ENCODE assay signal across 8 cellular contexts in genomic region chr13:49936943-49937273, GRCh38. TPM values are rescaled to one million over a fixed set of nuclear protein-coding genes. Genes with fewer than 3 reads are reported as not detected.
A peak's percentile ranks its signal among the peaks of the same experiment; 100 is the strongest.
DNase-seq lines count a peak whose midpoint lies in the region; ATAC-seq, FAIRE-seq and TF ChIP-seq lines count a peak whose summit lies in the region.

No MANE protein-coding gene starts in this region.

- POLR2A ChIA-PET in K562 (lab: Yijun Ruan, JAX), result interaction anchor here (0.6 to 0.9 kb wide), 3 partner anchors 15 to 631 kb away, joined by 3 to 4 read pairs (median 3); no protein-coding TSS in a partner anchor

- no peak for TF ChIP-seq EP300 in K562 (IDR thresholded peaks at IDR 0.05; ENCODE audit: low read length)
- no peak for TF ChIP-seq EP300 in upper lobe of left lung (IDR thresholded peaks at IDR 0.05)

- TF ChIP-seq CTCF in K562 (IDR thresholded peaks at IDR 0.05 in 2 of 3, conservative IDR thresholded peaks at IDR 0.05 in 1 of 3; ENCODE audit: insufficient read depth in 2 of 3, low read depth in 1 of 3, low read length in 3 of 3) (no peak), right lobe of liver (IDR thresholded peaks at IDR 0.05) (no peak), upper lobe of left lung (IDR thresholded peaks at IDR 0.05) (no peak)

- H3K36me3 ChIP-seq in K562 (ENCODE audit: control insufficient read depth, insufficient read depth, low read length), result no peaks in the 10 kb centered on the region
- H3K36me3 ChIP-seq in right lobe of liver, result no peaks in the 10 kb centered on the region
- no peaks in the 10 kb centered on the region for H3K36me3 ChIP-seq in upper lobe of left lung

- peaks cover 2 to 9% of the 10 kb centered on the region in 2 experiments; a peak in 3 of 5 replicates for H3K4me1 ChIP-seq in K562 (replicated peaks in 1 of 2; ENCODE audit: control insufficient read depth in 2 of 2, insufficient read depth in 2 of 2, low read length in 2 of 2)
- peaks cover 0 to 40% (median 6%) of the 10 kb centered on the region in 4 donors for H3K4me1 ChIP-seq in right lobe of liver
- H3K4me1 ChIP-seq in upper lobe of left lung, result peaks cover 26 to 31% (median 27%) of the 10 kb centered on the region in 4 donors

- CTCF ChIA-PET in K562 (lab: Yijun Ruan, JAX; ENCODE audit: low intra/inter-chr PET ratio), result no interaction called here

- peak in 1 of 4 experiments; percentile 21 for DNase-seq in K562 (ENCODE audit: extremely low read depth in 1 of 4, low spot score in 3 of 4)
- no peak for DNase-seq in right lobe of liver
- DNase-seq in upper lobe of left lung, result peak; percentile 35 to 85
- DNase-seq in mucosa of gallbladder (ENCODE audit: low spot score), result no peak

- H4K20me1 ChIP-seq in K562 (replicated peaks; ENCODE audit: control insufficient read depth, insufficient read depth, low read length), result no peaks in the 10 kb centered on the region

- no peak for TF ChIP-seq POLR2A in K562 (conservative IDR thresholded peaks at IDR 0.05)
- TF ChIP-seq POLR2A in right lobe of liver (IDR thresholded peaks at IDR 0.05), result no peak
- no peak for TF ChIP-seq POLR2A in upper lobe of left lung (IDR thresholded peaks at IDR 0.05)

- peak overlapping the region; percentile 95 for H2AFZ ChIP-seq in K562 (ENCODE audit: low read depth, low read length)

- H3K27me3 ChIP-seq in K562 (ENCODE audit: control insufficient read depth in 2 of 2, insufficient read depth in 2 of 2, low read length in 2 of 2) (no peaks in the 10 kb centered on the region), right lobe of liver (no peaks in the 10 kb centered on the region), upper lobe of left lung (no peaks in the 10 kb centered on the region)

- WGBS in K562 (ENCODE audit: insufficient coverage, low coverage, missing lambda C conversion rate), result 7% methylated on average over 15 of the region's 24 CpGs
- 0% methylated on average over 1 of the region's 24 CpGs for WGBS in right lobe of liver (ENCODE audit: insufficient coverage, low coverage, low lambda C conversion rate, missing lambda C conversion rate)
- WGBS in upper lobe of left lung, 2 donors, result 1 to 3% methylated on average over 7 to 24 of the region's 24 CpGs

- TSS peak; percentile 76 for BruUV-seq in K562 (replicated peaks; lab: Mats Ljungman, UMichigan)

- peak overlapping the region; percentile 53 to 80; a peak in 3 of 4 replicates for H3K9ac ChIP-seq in K562 (ENCODE audit: insufficient read depth in 1 of 2, low read depth in 2 of 2, low read length in 2 of 2)

- FAIRE-seq in K562 (lab: Jason Lieb, UNC), result no peak

- H3K9me3 ChIP-seq in K562 (replicated peaks; ENCODE audit: control insufficient read depth, insufficient read depth, low read depth, low read length) (no peaks in the 10 kb centered on the region), right lobe of liver (no peaks in the 10 kb centered on the region), upper lobe of left lung (no peaks in the 10 kb centered on the region)

- intact Hi-C loops in K562 (cut with micrococcal nuclease) (no loop called here), right lobe of liver (cut with DNase I) (no loop called here)

- H3K27ac ChIP-seq in K562 (ENCODE audit: extremely low read depth, low read depth, low read length), result no peak overlapping the region; the same call in 2 of the 3 replicates
- H3K27ac ChIP-seq in right lobe of liver, result peak overlapping the region; percentile 33 to 63 (median 39)
- H3K27ac ChIP-seq in upper lobe of left lung, result peak overlapping the region; percentile 81 to 94 (median 93)

- H3K79me2 ChIP-seq in K562 (ENCODE audit: control insufficient read depth, insufficient read depth, low read length), result peaks cover 23% of the 10 kb centered on the region

- ATAC-seq in HG03520 (IDR thresholded peaks at IDR 0.05; ENCODE audit: unreplicated experiment), result peak; percentile 15
- peak; percentile 8 for ATAC-seq in K562
- peak in 1 of 4 donors; percentile 1 for ATAC-seq in right lobe of liver
- no peak for ATAC-seq in upper lobe of left lung (ENCODE audit: low FRiP score in 2 of 2)
- no peak for ATAC-seq in GM21825 (IDR thresholded peaks at IDR 0.05; ENCODE audit: unreplicated experiment)
- ATAC-seq in HG03378 (IDR thresholded peaks at IDR 0.05; ENCODE audit: unreplicated experiment), result no peak

- TF ChIP-seq RAD21 in K562 (CRISPR knock-in tag; conservative IDR thresholded peaks at IDR 0.05 in 1 of 2, IDR thresholded peaks at IDR 0.05 in 1 of 2), result no peak

- H3K4me3 ChIP-seq in GM08714 (ENCODE audit: low read length), result peak overlapping the region; percentile 88; the same call in 1 of the 2 replicates
- peak overlapping the region; percentile 90 for H3K4me3 ChIP-seq in K562
- peak overlapping the region; percentile 71 to 76 (median 74) for H3K4me3 ChIP-seq in right lobe of liver
- H3K4me3 ChIP-seq in upper lobe of left lung, result peak overlapping the region; percentile 45 to 91 (median 80)

- no peaks in the 10 kb centered on the region for H3K9me1 ChIP-seq in K562 (ENCODE audit: control insufficient read depth, insufficient read depth, low read length)

- peak overlapping the region; percentile 83 for H3K4me2 ChIP-seq in K562 (ENCODE audit: insufficient read depth, low read length)

- in situ Hi-C loops in K562 (cut with MboI), result no loop called here

TF ChIP-seq in K562, 482 proteins besides CTCF, POLR2A, EP300 and RAD21 (continues in another document):
- TF ChIP-seq EGR1 (conservative IDR thresholded peaks at IDR 0.05) (peak; percentile 26; the same call in 1 of the 2 replicates), MBD1 (CRISPR knock-in tag; IDR thresholded peaks at IDR 0.05) (no peak), MTA3 (IDR thresholded peaks at IDR 0.05; ENCODE audit: borderline replicate concordance) (0 out of 2 replicates have a peak, but pooled peaks have one; percentile 19)

RNA-seq across cellular contexts. Expression of gene SPRYD7, which starts 0.8 kb away (rescaled TPM):
- 3.0 and 3.6 TPM in 2 replicates for total RNA-seq in K562 (2011; cell fraction: chromatin; rRNA removed; ENCODE audit: low replicate concordance)
- total RNA-seq in K562 (2011; cell fraction: nucleolus; rRNA removed), result 1.2 and 1.3 TPM in 2 replicates
- total RNA-seq in K562 (2011; cell fraction: nucleoplasm; rRNA removed), result 2.7 and 4.2 TPM in 2 replicates
- 7.9 and 8.9 TPM in 2 replicates for total RNA-seq in K562 (2014; rRNA removed)
- total RNA-seq in K562 (2014; rRNA removed; fragmentation: Illumina TruSeq; extraction: Trizol), result 7.5 and 7.9 TPM in 2 replicates
- total RNA-seq in K562 (2015; rRNA removed; fragmentation: Illumina TruSeq; extraction: Trizol), result 6.4 and 6.8 TPM in 2 replicates
- total RNA-seq in K562 (2021), result 7.2 and 7.8 TPM in 2 replicates
- 4.3 and 4.6 TPM in 2 replicates for polyA plus RNA-seq in K562 (2011; rRNA removed)
- 2.2 and 3.3 TPM in 2 replicates for polyA plus RNA-seq in K562 (2011; cell fraction: cytosol; rRNA removed)
- 2.5 and 2.7 TPM in 2 replicates for polyA plus RNA-seq in K562 (2011; cell fraction: nucleus; rRNA removed)
- 9.8 and 11.0 TPM in 2 replicates for polyA plus RNA-seq in K562 (2012)
- 8.8 and 11.0 TPM in 2 replicates for polyA plus RNA-seq in K562 (2014; fragmentation: Illumina TruSeq; extraction: Trizol)
- 1 to 10 TPM; 8.5 to 9.8 TPM for polyA plus RNA-seq in K562 (2014; fragmentation: Nextera tagmentation; extraction: Ambion mirVana)
- 7.6 and 7.9 TPM in 2 replicates for polyA plus RNA-seq in K562 (2014; rRNA removed)
- polyA minus RNA-seq in K562 (2011; rRNA and poly(A)+ RNA removed), result 2.6 and 3.8 TPM in 2 replicates
- polyA minus RNA-seq in K562 (2011; cell fraction: cytosol; rRNA and poly(A)+ RNA removed), result 2.6 and 3.1 TPM in 2 replicates
- 1.3 and 2.2 TPM in 2 replicates for polyA minus RNA-seq in K562 (2011; cell fraction: nucleus; rRNA and poly(A)+ RNA removed)
- 1 to 10 TPM; 4.1 to 7.9 (median 5.4) TPM for total RNA-seq in right lobe of liver
- total RNA-seq in upper lobe of left lung, result 10 to 100 TPM in 5 of 6 donors, 1 to 10 TPM in 1; 9.4 to 29.2 (median 11.5) TPM
- total RNA-seq in mucosa of gallbladder, result 6.3 TPM

RNA-seq across cellular contexts. Expression of gene TRIM13, which starts 59.9 kb away (rescaled TPM):
- 20.6 and 28.9 TPM in 2 replicates for total RNA-seq in K562 (2011; cell fraction: chromatin; rRNA removed; ENCODE audit: low replicate concordance)
- total RNA-seq in K562 (2011; cell fraction: nucleolus; rRNA removed), result 13.7 and 14.3 TPM in 2 replicates
- total RNA-seq in K562 (2011; cell fraction: nucleoplasm; rRNA removed), result 17.2 and 18.9 TPM in 2 replicates
- total RNA-seq in K562 (2014; rRNA removed) (12.0 and 12.1 TPM in 2 replicates), K562 (2014; rRNA removed; fragmentation: Illumina TruSeq; extraction: Trizol) (17.5 and 27.1 TPM in 2 replicates), K562 (2015; rRNA removed; fragmentation: Illumina TruSeq; extraction: Trizol) (16.3 and 16.7 TPM in 2 replicates), K562 (2021) (15.6 and 17.0 TPM in 2 replicates), right lobe of liver (10 to 100 TPM in 1 of 6 experiments, 1 to 10 TPM in 5; 5.6 to 10.8 (median 7.3) TPM), upper lobe of left lung (10 to 100 TPM in 5 of 6 donors, 1 to 10 TPM in 1; 7.7 to 36.4 (median 26.3) TPM), mucosa of gallbladder (25.5 TPM)
- polyA plus RNA-seq in K562 (2011; rRNA removed) (26.5 and 30.6 TPM in 2 replicates), K562 (2014; fragmentation: Illumina TruSeq; extraction: Trizol) (18.3 and 19.3 TPM in 2 replicates), K562 (2014; fragmentation: Nextera tagmentation; extraction: Ambion mirVana) (10 to 100 TPM; 19.9 to 24.8 TPM), K562 (2014; rRNA removed) (15.8 and 17.8 TPM in 2 replicates)
- polyA plus RNA-seq in K562 (2011; cell fraction: cytosol; rRNA removed), result 5.9 and 12.8 TPM in 2 replicates
- polyA plus RNA-seq in K562 (2011; cell fraction: nucleus; rRNA removed), result 14.2 and 18.3 TPM in 2 replicates
- polyA plus RNA-seq in K562 (2012), result 11.4 and 14.9 TPM in 2 replicates
- 22.3 and 24.0 TPM in 2 replicates for polyA minus RNA-seq in K562 (2011; rRNA and poly(A)+ RNA removed)
- 6.1 and 7.3 TPM in 2 replicates for polyA minus RNA-seq in K562 (2011; cell fraction: cytosol; rRNA and poly(A)+ RNA removed)
- polyA minus RNA-seq in K562 (2011; cell fraction: nucleus; rRNA and poly(A)+ RNA removed), result 2.8 and 5.6 TPM in 2 replicates

Comparison
In these comparisons a context has a peak if more than half of its experiments do, and no peak if none do; other contexts are left out.
1. ATAC-seq: peak in HG03520 (single experiment) and K562 (single experiment); none in upper lobe of left lung (0 of 2), GM21825 (single experiment) and HG03378 (single experiment).
2. DNase-seq: peak in upper lobe of left lung (2 of 2); none in right lobe of liver (0 of 3) and mucosa of gallbladder (single experiment).
3. Peak in every context shown above with its lines, with median percentiles within 50 percentile points of each other: H3K4me3 ChIP-seq.